Comparison of ENCODE assay signal across 1 cellular context in genomic region chr17:42744283-42744805, GRCh38.
TF ChIP-seq lines count a peak whose summit lies in the region.

No MANE protein-coding gene starts in this region.

TF ChIP-seq in HepG2, 621 proteins besides CTCF, POLR2A, EP300 and RAD21 (continued from another document and continues in another):
- no peak for TF ChIP-seq RNF219 (CRISPR knock-in tag; IDR thresholded peaks at IDR 0.05)
- TF ChIP-seq MIER2 (CRISPR knock-in tag; IDR thresholded peaks at IDR 0.05): 0 out of 2 replicates have a peak, but pooled peaks have one; percentile 44
- no peak; the same call in 1 of the 2 replicates for TF ChIP-seq PPARG (CRISPR knock-in tag; conservative IDR thresholded peaks at IDR 0.05)
- peak; percentile 78; the same call in 1 of the 2 replicates for TF ChIP-seq ZSCAN12 (CRISPR knock-in tag; IDR thresholded peaks at IDR 0.05)
- TF ChIP-seq FOSL2 (CRISPR knock-in tag; IDR thresholded peaks at IDR 0.05): peak; percentile 23; the same call in 1 of the 2 replicates
- TF ChIP-seq ZNF891 (CRISPR knock-in tag; IDR thresholded peaks at IDR 0.05): peak; percentile 7
- 0 out of 2 replicates have a peak, but pooled peaks have one; percentile 7 for TF ChIP-seq ZNF614 (CRISPR knock-in tag; IDR thresholded peaks at IDR 0.05; ENCODE audit: borderline replicate concordance)
- TF ChIP-seq NFATC3 (CRISPR knock-in tag; IDR thresholded peaks at IDR 0.05): peak; percentile 85
- TF ChIP-seq ZNF746 (CRISPR knock-in tag; IDR thresholded peaks at IDR 0.05): 0 out of 2 replicates have a peak, but pooled peaks have one; percentile 4
- 0 out of 2 replicates have a peak, but pooled peaks have one; percentile 16 for TF ChIP-seq ZNF513 (CRISPR knock-in tag; conservative IDR thresholded peaks at IDR 0.05)
- no peak for TF ChIP-seq DNMT1 (CRISPR knock-in tag; IDR thresholded peaks at IDR 0.05)
- TF ChIP-seq ZNF382 (CRISPR knock-in tag; IDR thresholded peaks at IDR 0.05; ENCODE audit: borderline replicate concordance): no peak
- 0 out of 2 replicates have a peak, but pooled peaks have one; percentile 34 for TF ChIP-seq ZNF180 (CRISPR knock-in tag; IDR thresholded peaks at IDR 0.05; ENCODE audit: borderline replicate concordance, low read depth)
- TF ChIP-seq MYNN (CRISPR knock-in tag; IDR thresholded peaks at IDR 0.05; ENCODE audit: low read depth): no peak
- peak; percentile 81; the same call in 1 of the 2 replicates for TF ChIP-seq ZBTB39 (CRISPR knock-in tag; IDR thresholded peaks at IDR 0.05)
- TF ChIP-seq HNF1A (IDR thresholded peaks at IDR 0.05; ENCODE audit: low read depth): no peak
- no peak for TF ChIP-seq HNF1A (CRISPR knock-in tag; IDR thresholded peaks at IDR 0.05; ENCODE audit: borderline replicate concordance)
- peak; percentile 42; the same call in 1 of the 2 replicates for TF ChIP-seq RXRA (CRISPR knock-in tag; IDR thresholded peaks at IDR 0.05)
- peak; percentile 33; the same call in 1 of the 2 replicates for TF ChIP-seq HIC2 (CRISPR knock-in tag; IDR thresholded peaks at IDR 0.05; ENCODE audit: low read depth)
- TF ChIP-seq USF2 (IDR thresholded peaks at IDR 0.05; ENCODE audit: low read depth, low read length): no peak
- TF ChIP-seq USF2 (CRISPR knock-in tag; IDR thresholded peaks at IDR 0.05; ENCODE audit: borderline replicate concordance): no peak
- no peak for TF ChIP-seq LRRFIP1 (CRISPR knock-in tag; conservative IDR thresholded peaks at IDR 0.05)
- peak; percentile 66 for TF ChIP-seq TEAD3 (CRISPR knock-in tag; optimal IDR thresholded peaks at IDR 0.05; ENCODE audit: borderline replicate concordance)
- TF ChIP-seq KAT8 (CRISPR knock-in tag; IDR thresholded peaks at IDR 0.05): 0 out of 2 replicates have a peak, but pooled peaks have one; percentile 7
- peak; percentile 66 for TF ChIP-seq SP5 (CRISPR knock-in tag; IDR thresholded peaks at IDR 0.05; ENCODE audit: borderline replicate concordance, low read depth)
- 0 out of 2 replicates have a peak, but pooled peaks have one; percentile 19 for TF ChIP-seq KDM6A (CRISPR knock-in tag; IDR thresholded peaks at IDR 0.05; ENCODE audit: low read depth)
- 0 out of 2 replicates have a peak, but pooled peaks have one; percentile 78 for TF ChIP-seq PREB (CRISPR knock-in tag; IDR thresholded peaks at IDR 0.05)
- TF ChIP-seq NR2F2 (IDR thresholded peaks at IDR 0.05; ENCODE audit: borderline replicate concordance, low read depth): no peak; the same call in 1 of the 2 replicates
- TF ChIP-seq TIGD3 (CRISPR knock-in tag; IDR thresholded peaks at IDR 0.05; ENCODE audit: borderline replicate concordance): no peak
- TF ChIP-seq ZSCAN9 (CRISPR knock-in tag; IDR thresholded peaks at IDR 0.05; ENCODE audit: borderline replicate concordance): peak; percentile 21; the same call in 1 of the 2 replicates
- 0 out of 2 replicates have a peak, but pooled peaks have one; percentile 10 for TF ChIP-seq ZIK1 (CRISPR knock-in tag; IDR thresholded peaks at IDR 0.05; ENCODE audit: borderline replicate concordance, low read depth)
- TF ChIP-seq SRY (CRISPR knock-in tag; IDR thresholded peaks at IDR 0.05): peak; percentile 20; the same call in 1 of the 2 replicates
